8 cellular contexts compared by ENCODE assay signal in the genomic region with DNA sequence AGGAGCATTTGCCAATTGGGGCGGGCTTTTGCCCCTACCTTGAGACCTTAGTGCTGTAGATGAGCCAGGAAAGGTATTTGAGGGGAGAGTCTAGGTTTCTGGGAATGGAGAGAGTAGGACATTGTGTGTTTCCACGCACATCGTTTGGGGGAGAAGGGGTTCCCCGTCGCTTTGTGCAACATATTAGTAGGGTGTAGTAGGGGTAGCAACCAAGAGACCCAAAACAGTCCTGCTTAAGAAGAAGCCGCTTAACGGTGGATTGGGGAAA. TPM values are rescaled to one million over a fixed set of nuclear protein-coding genes. Genes with fewer than 3 reads are reported as not detected.
DNase-seq lines count a peak whose midpoint lies in the region; ATAC-seq and TF ChIP-seq lines count a peak whose summit lies in the region.

No MANE protein-coding gene starts in this region.

- no peak for ATAC-seq in naive thymus-derived CD4-positive, alpha-beta T cell
- no peak for ATAC-seq in GM18867 (IDR thresholded peaks at IDR 0.05; ENCODE audit: unreplicated experiment)

- no peaks in the 10 kb centered on the region for H3K9me3 ChIP-seq in HUES6 (ENCODE audit: control insufficient read depth, insufficient read depth, low read depth, low read length)
- no peaks in the 10 kb centered on the region for H3K9me3 ChIP-seq in naive thymus-derived CD4-positive, alpha-beta T cell (ENCODE audit: control insufficient read depth in 2 of 3, low read length in 3 of 3)

- CTCF ChIA-PET in BJ (lab: Yijun Ruan, JAX), result interaction anchor here (0.6 to 1.5 kb wide), 4 partner anchors 11 to 52 kb away, joined by 3 to 4 read pairs (median 3); no protein-coding TSS in a partner anchor
- CTCF ChIA-PET in naive thymus-derived CD4-positive, alpha-beta T cell (lab: Charles Lee), result interaction anchor here (0.7 to 2.7 kb wide), 3 partner anchors 35 to 312 kb away, joined by 3 to 9 read pairs (median 4); no protein-coding TSS in a partner anchor

- peak overlapping the region; percentile 59 for H3K4me3 ChIP-seq in BJ (ENCODE audit: low read depth, low read length)
- H3K4me3 ChIP-seq in HUES6 (ENCODE audit: low read depth, low read length), result peak overlapping the region; percentile 87
- peak overlapping the region; percentile 80 for H3K4me3 ChIP-seq in naive thymus-derived CD4-positive, alpha-beta T cell (ENCODE audit: low read length)

- TF ChIP-seq CTCF in BJ (IDR thresholded peaks at IDR 0.05; ENCODE audit: insufficient read depth, low read depth, low read length), result no peak

- peak overlapping the region; percentile 90 for H3K9ac ChIP-seq in HUES6 (ENCODE audit: low read length)

- H3K27me3 ChIP-seq in BJ (ENCODE audit: control insufficient read depth, insufficient read depth, low read length), result no peaks in the 10 kb centered on the region
- no peaks in the 10 kb centered on the region for H3K27me3 ChIP-seq in HUES6 (ENCODE audit: control insufficient read depth, insufficient read depth, low read length)
- no peaks in the 10 kb centered on the region for H3K27me3 ChIP-seq in naive thymus-derived CD4-positive, alpha-beta T cell (ENCODE audit: control insufficient read depth in 2 of 2, insufficient read depth in 2 of 2, low read length in 2 of 2)

- H3K36me3 Mint-ChIP-seq in naive thymus-derived CD4-positive, alpha-beta T cell, result peaks cover 0 to 25% (median 15%) of the 10 kb centered on the region in 5 donors

- peak overlapping the region; percentile 97 to 100 (median 100) for H3K4me3 Mint-ChIP-seq in naive thymus-derived CD4-positive, alpha-beta T cell

- no peaks in the 10 kb centered on the region; the same call in 1 of the 2 replicates for H3K36me3 ChIP-seq in BJ (ENCODE audit: control insufficient read depth, insufficient read depth, low read length)
- H3K36me3 ChIP-seq in HUES6 (ENCODE audit: control insufficient read depth, insufficient read depth, low read length), result peaks cover 29% of the 10 kb centered on the region
- H3K36me3 ChIP-seq in naive thymus-derived CD4-positive, alpha-beta T cell (ENCODE audit: control insufficient read depth in 2 of 3, insufficient read depth in 3 of 3, low read length in 3 of 3), result peaks cover 0 to 7% (median 0%) of the 10 kb centered on the region in 3 experiments

- intact Hi-C loops in naive thymus-derived CD4-positive, alpha-beta T cell (cut with micrococcal nuclease), result loop anchor here (1.0 to 5.0 kb wide), 22 partner anchors 22 to 1064 kb away; partner anchors contain the start of genes NACA (in 2 of the 2), SPRYD4 (in 2 of the 2), BAZ2A (in 1 of the 2) and BLOC1S1 (in 1 of the 2)

- 0 out of 2 replicates have a peak, but pooled peaks cover 3% of the 10 kb centered on the region for H3K4me1 ChIP-seq in HUES6 (ENCODE audit: control insufficient read depth, insufficient read depth, low read length)
- peaks cover 12 to 19% of the 10 kb centered on the region in 2 donors for H3K4me1 ChIP-seq in naive thymus-derived CD4-positive, alpha-beta T cell (ENCODE audit: control insufficient read depth in 2 of 2, insufficient read depth in 2 of 2, low read length in 2 of 2)

- H3K27me3 Mint-ChIP-seq in naive thymus-derived CD4-positive, alpha-beta T cell, result no peaks in the 10 kb centered on the region

- POLR2A ChIA-PET in BJ (lab: Charles Lee), result no interaction called here
- POLR2A ChIA-PET in naive thymus-derived CD4-positive, alpha-beta T cell (lab: Charles Lee), result interaction anchor here (0.6 to 9.0 kb wide), 25 partner anchors 10 to 761 kb away, joined by 3 to 104 read pairs (median 4); partner anchors contain the start of genes ATP5F1B, BAZ2A, NACA and PRIM1

- in situ Hi-C loops in G401 (cut with HindIII; ENCODE audit: low sequenced_read_pairs), result no loop called here

- peaks cover 0 to 3% (median 0%) of the 10 kb centered on the region in 11 donors for H3K9me3 Mint-ChIP-seq in naive thymus-derived CD4-positive, alpha-beta T cell

- H3K27ac ChIP-seq in HUES6 (ENCODE audit: low read depth, low read length), result peak overlapping the region; percentile 83
- H3K27ac ChIP-seq in cingulate gyrus (ENCODE audit: low read depth, low read length), result peak overlapping the region; percentile 100
- peak overlapping the region; percentile 98 for H3K27ac ChIP-seq in naive thymus-derived CD4-positive, alpha-beta T cell (ENCODE audit: low read depth, low read length)

- DNase-seq in BJ (ENCODE audit: low read depth), result no peak
- DNase-seq in naive thymus-derived CD4-positive, alpha-beta T cell, result no peak
- DNase-seq in G401 (ENCODE audit: low spot score), result no peak
- DNase-seq in T-helper 9 cell, result no peak
- DNase-seq in stimulated activated CD4-positive, alpha-beta T cell treated with anti-CD3 and anti-CD28 coated beads, Interleukin-12 subunit alpha, Interleukin-12 subunit beta, amount 100 ng/mL, for 4 hours, result no peak

- peaks cover 20 to 40% (median 32%) of the 10 kb centered on the region in 7 donors for H3K4me1 Mint-ChIP-seq in naive thymus-derived CD4-positive, alpha-beta T cell

- H3K27ac Mint-ChIP-seq in naive thymus-derived CD4-positive, alpha-beta T cell, result peak overlapping the region; percentile 95 to 100 (median 99)

RNA-seq across cellular contexts. Expression of gene PTGES3, which starts 0.7 kb away (rescaled TPM):
- 24.7 and 49.1 TPM in 2 replicates for polyA plus RNA-seq in BJ (2011; rRNA removed)
- 10.9 and 22.7 TPM in 2 replicates for polyA minus RNA-seq in BJ (2011; rRNA and poly(A)+ RNA removed)
- total RNA-seq in naive thymus-derived CD4-positive, alpha-beta T cell, result 100 to 1,000 TPM; 111 to 229 (median 153) TPM
- 100 to 1,000 TPM; 221 to 289 TPM for polyA plus RNA-seq in naive thymus-derived CD4-positive, alpha-beta T cell
- total RNA-seq in G401 (2014; rRNA removed; shearing (Covaris generic)), result 54.0 and 85.3 TPM in 2 replicates

RNA-seq across cellular contexts. Expression of gene NACA, which starts 36.3 kb away (rescaled TPM):
- 678 and 921 TPM in 2 replicates for polyA plus RNA-seq in BJ (2011; rRNA removed)
- polyA minus RNA-seq in BJ (2011; rRNA and poly(A)+ RNA removed), result 233 and 521 TPM in 2 replicates
- total RNA-seq in naive thymus-derived CD4-positive, alpha-beta T cell, result 1,000 to 10,000 TPM in 4 of 5 experiments, 100 to 1,000 TPM in 1; 834 to 1,486 (median 1,355) TPM
- 1,000 to 10,000 TPM; 1,440 to 1,626 TPM for polyA plus RNA-seq in naive thymus-derived CD4-positive, alpha-beta T cell
- total RNA-seq in G401 (2014; rRNA removed; shearing (Covaris generic)), result 1,378 and 1,667 TPM in 2 replicates

RNA-seq across cellular contexts. Expression of gene ATP5F1B, which starts 43.0 kb away (rescaled TPM):
- polyA plus RNA-seq in BJ (2011; rRNA removed), result 852 and 1,032 TPM in 2 replicates
- 473 and 813 TPM in 2 replicates for polyA minus RNA-seq in BJ (2011; rRNA and poly(A)+ RNA removed)
- 100 to 1,000 TPM; 217 to 476 (median 267) TPM for total RNA-seq in naive thymus-derived CD4-positive, alpha-beta T cell
- polyA plus RNA-seq in naive thymus-derived CD4-positive, alpha-beta T cell, result 100 to 1,000 TPM; 658 to 688 TPM
- total RNA-seq in G401 (2014; rRNA removed; shearing (Covaris generic)), result 211 and 219 TPM in 2 replicates

RNA-seq across cellular contexts. Expression of gene BAZ2A, which starts 58.7 kb away (rescaled TPM):
- polyA plus RNA-seq in BJ (2011; rRNA removed), result 45.3 and 65.1 TPM in 2 replicates
- polyA minus RNA-seq in BJ (2011; rRNA and poly(A)+ RNA removed), result 78.2 and 103 TPM in 2 replicates
- 100 to 1,000 TPM; 127 to 230 (median 191) TPM for total RNA-seq in naive thymus-derived CD4-positive, alpha-beta T cell
- 10 to 100 TPM; 24.8 to 45.1 TPM for polyA plus RNA-seq in naive thymus-derived CD4-positive, alpha-beta T cell
- total RNA-seq in G401 (2014; rRNA removed; shearing (Covaris generic)), result 2.9 and 7.4 TPM in 2 replicates
